20 cellular contexts compared by ENCODE assay signal in genomic region chr4:38904090-38904666, GRCh38. TPM values are rescaled to one million over a fixed set of nuclear protein-coding genes. Genes with fewer than 3 reads are reported as not detected.
DNase-seq lines count a peak whose midpoint lies in the region; ATAC-seq, FAIRE-seq and TF ChIP-seq lines count a peak whose summit lies in the region.
"Had no signal": no experiment of that assay in that cellular context is flagged by ENCODE, and none has a peak within 500 bp of the region (broad histone marks: within the 10 kb centered on the region; RNA-seq: fewer than 3 reads in every experiment).

No MANE protein-coding gene starts in this region.

- no peaks in the 10 kb centered on the region for H4K20me1 ChIP-seq in GM12878 (ENCODE audit: control insufficient read depth, insufficient read depth)

- H3K79me2 ChIP-seq in GM12878 (ENCODE audit: control insufficient read depth, insufficient read depth, low read length) = no peaks in the 10 kb centered on the region

- TF ChIP-seq RAD21 in GM12878 (IDR thresholded peaks at IDR 0.05; ENCODE audit: insufficient read depth, low read depth, low read length) = no peak

- no peaks in the 10 kb centered on the region for H3K27me3 ChIP-seq in GM12878 (replicated peaks in 1 of 2; ENCODE audit: control insufficient read depth in 2 of 2, insufficient read depth in 2 of 2, low read length in 1 of 2)
- H3K27me3 ChIP-seq: ovary, SJCRH30 had no signal

- no peak for TF ChIP-seq POLR2A in GM12878 (IDR thresholded peaks at IDR 0.05; ENCODE audit: low read depth, low read length)

- CTCF ChIA-PET in GM12878 (lab: Yijun Ruan, JAX) = interaction anchor here (0.5 to 9.1 kb wide), 20 partner anchors 10 to 419 kb away, joined by 3 to 295 read pairs (median 5); partner anchors contain the start of gene TLR10
- CTCF ChIA-PET in GM10248 (lab: Yijun Ruan, JAX) = interaction anchor here (1.1 to 6.3 kb wide), 8 partner anchors 9 to 725 kb away, joined by 3 to 77 read pairs (median 5); no protein-coding TSS in a partner anchor

- peaks cover 22% of the 10 kb centered on the region for H3K36me3 Mint-ChIP-seq in type B pancreatic cell
- H3K36me3 Mint-ChIP-seq: activated naive CD8-positive, alpha-beta T cell had no signal

- peak; percentile 54 for FAIRE-seq in GM12878 (lab: Jason Lieb, UNC)

- BruUV-seq in GM12878 (replicated peaks; lab: Mats Ljungman, UMichigan) = no TSS peak

- POLR2A ChIA-PET in GM12878 (lab: Charles Lee) (interaction anchor here (0.8 to 3.9 kb wide), 4 partner anchors 10 to 275 kb away, joined by 3 to 22 read pairs (median 3); no protein-coding TSS in a partner anchor), GM10248 (lab: Yijun Ruan, JAX) (no interaction called here)

- no peaks in the 10 kb centered on the region for H3K9me3 Mint-ChIP-seq in type B pancreatic cell
- H3K9me3 Mint-ChIP-seq: activated B cell treated with CpG ODN at 0.5 μM for 24 hours had no signal

- SMC1A ChIA-PET in GM12878 (lab: Charles Lee; ENCODE audit: uncharacterized antibody, unreplicated experiment) = interaction anchor here (0.7 to 6.7 kb wide), 24 partner anchors 10 to 506 kb away, joined by 3 to 193 read pairs (median 3); partner anchors contain the start of gene TLR10

- no peaks in the 10 kb centered on the region for H3K27me3 Mint-ChIP-seq in type B pancreatic cell
- H3K27me3 Mint-ChIP-seq: activated B cell treated with CpG ODN at 0.5 μM for 24 hours, B cell had no signal

- no peaks in the 10 kb centered on the region for H3K36me3 ChIP-seq in GM12878 (ENCODE audit: control insufficient read depth in 2 of 2, insufficient read depth in 2 of 2, low read length in 1 of 2)
- no peaks in the 10 kb centered on the region for H3K36me3 ChIP-seq in mucosa of descending colon (ENCODE audit: low read depth)
- H3K36me3 ChIP-seq: ovary had no signal

- ATAC-seq in GM12878 (peak; percentile 36), mucosa of descending colon (peak; percentile 95)
- ATAC-seq: activated CD8-positive, alpha-beta T cell treated with anti-CD3 and anti-CD28 coated beads, Interleukin-2, amount 10 ng/mL, durations not matched to agents 7 days and 5 days had no signal

- no peak overlapping the region for H2AFZ ChIP-seq in GM12878 (ENCODE audit: control insufficient read depth, low read depth, low read length)

- TF ChIP-seq CTCF in GM12878 (IDR thresholded peaks at IDR 0.05 in 2 of 3, conservative IDR thresholded peaks at IDR 0.05 in 1 of 3; ENCODE audit: control insufficient read depth in 2 of 3, extremely low read depth in 1 of 3, insufficient read depth in 1 of 3, low read depth in 3 of 3, low read length in 3 of 3) = no peak
- no peak for TF ChIP-seq CTCF in mucosa of descending colon (IDR thresholded peaks at IDR 0.05)
- no peak for TF ChIP-seq CTCF in type B pancreatic cell (conservative IDR thresholded peaks at IDR 0.05)
- no peak for TF ChIP-seq CTCF in GM10248 (IDR thresholded peaks at IDR 0.05; ENCODE audit: control extremely low read depth, extremely low read depth, low read depth, missing control alignments)
- TF ChIP-seq CTCF in GM10266 (IDR thresholded peaks at IDR 0.05; ENCODE audit: control insufficient read depth, insufficient read depth, low read depth, missing control alignments) = no peak

- peak; percentile 14 for DNase-seq in HK-2 (ENCODE audit: unreplicated experiment)
- no peak for DNase-seq in GM12878 (ENCODE audit: low read depth, low spot score)
- DNase-seq in mucosa of descending colon = peak in 1 of 3 donors; percentile 51
- DNase-seq in type B pancreatic cell (ENCODE audit: extremely low spot score, unreplicated experiment) = no peak
- no peak for DNase-seq in cortex of kidney (lab: John Stamatoyannopoulos, UW)
- DNase-seq in GM10248 (ENCODE audit: extremely low spot score) = no peak
- no peak for DNase-seq in GM10266 (ENCODE audit: extremely low spot score)
- DNase-seq: activated B cell treated with CpG ODN at 0.5 μM for 24 hours; activated CD8-positive, alpha-beta T cell treated with anti-CD3 and anti-CD28 coated beads, Interleukin-2, amount 10 ng/mL, durations not matched to agents 7 days and 5 days; foreskin fibroblast; GF-D8; KBM-7; NCI-H526; OCI-M1; ovary; SJCRH30 had no signal

- H3K4me3 Mint-ChIP-seq in type B pancreatic cell = peak overlapping the region; percentile 62
- H3K4me3 Mint-ChIP-seq: activated B cell treated with CpG ODN at 0.5 μM for 24 hours; activated CD8-positive, alpha-beta T cell treated with anti-CD3 and anti-CD28 coated beads, Interleukin-2, amount 10 ng/mL, durations not matched to agents 7 days and 5 days; activated naive CD8-positive, alpha-beta T cell; B cell had no signal

- in situ Hi-C loops in GM12878 (cut with MboI) = loop anchor here (5.0 to 25.0 kb wide), 2 partner anchors 233 to 533 kb away; no protein-coding TSS in a partner anchor

- TF ChIP-seq EP300 in GM12878 (IDR thresholded peaks at IDR 0.05; ENCODE audit: borderline replicate concordance in 1 of 2, control insufficient read depth in 1 of 2, low read depth in 2 of 2, low read length in 2 of 2) = no peak

- H3K4me2 ChIP-seq in GM12878 (ENCODE audit: control insufficient read depth, insufficient read depth) = no peak overlapping the region
- H3K4me2 ChIP-seq: smooth muscle cell had no signal

- no peak overlapping the region for H3K9ac ChIP-seq in GM12878 (ENCODE audit: control insufficient read depth, insufficient read depth, low read length)

- H3K9me3 ChIP-seq in GM12878 (replicated peaks; ENCODE audit: control insufficient read depth, insufficient read depth, low read length) (no peaks in the 10 kb centered on the region), mucosa of descending colon (no peaks in the 10 kb centered on the region)
- H3K9me3 ChIP-seq: ovary, SJCRH30 had no signal

- RAD21 ChIA-PET in GM12878 (lab: Charles Lee; ENCODE audit: unreplicated experiment) = interaction anchor here (0.6 to 6.6 kb wide), 16 partner anchors 15 to 296 kb away, joined by 3 to 214 read pairs (median 4); no protein-coding TSS in a partner anchor

- 79% methylated on average over 10 of the region's 10 CpGs for WGBS in GM12878 (ENCODE audit: insufficient coverage, insufficient replicate concordance, low lambda C conversion rate, missing lambda C conversion rate)

- H3K4me1 ChIP-seq in GM12878 (ENCODE audit: control insufficient read depth, insufficient read depth, low read length) = no peaks in the 10 kb centered on the region
- peaks cover 22% of the 10 kb centered on the region for H3K4me1 ChIP-seq in mucosa of descending colon (ENCODE audit: low read depth)
- H3K4me1 ChIP-seq: SJCRH30 had no signal

- intact Hi-C loops in GM12878 (cut with micrococcal nuclease; ENCODE audit: unreplicated experiment) = loop anchor here (5.0 kb wide), 3 partner anchors 88 to 553 kb away; partner anchors contain the start of genes LIAS, RPL9 and TMEM156
- intact Hi-C loops in mucosa of descending colon (cut with DNase I, micrococcal nuclease) = loop anchor here (10.0 kb wide), 1 partner anchor 231 kb away; no protein-coding TSS in a partner anchor

- peaks cover 13% of the 10 kb centered on the region for H3K4me1 Mint-ChIP-seq in type B pancreatic cell (ENCODE audit: unreplicated experiment)

- H3K27ac ChIP-seq in GM12878 (ENCODE audit: control insufficient read depth, insufficient read depth) = no peak overlapping the region
- H3K27ac ChIP-seq: HL-60, SJCRH30 had no signal

- H3K4me3 ChIP-seq in GM12878 (no peak overlapping the region), mucosa of descending colon (no peak overlapping the region)
- H3K4me3 ChIP-seq: ovary, SJCRH30, smooth muscle cell had no signal

- peak overlapping the region; percentile 57 for H3K27ac Mint-ChIP-seq in type B pancreatic cell
- H3K27ac Mint-ChIP-seq: activated B cell treated with CpG ODN at 0.5 μM for 24 hours; activated CD8-positive, alpha-beta T cell treated with anti-CD3 and anti-CD28 coated beads, Interleukin-2, amount 10 ng/mL, durations not matched to agents 7 days and 5 days; activated naive CD8-positive, alpha-beta T cell; B cell had no signal

RNA-seq across cellular contexts. Expression of gene FAM114A1, which starts 36.6 kb away (rescaled TPM):
- total RNA-seq in GM12878 (2013; cell fraction: nucleolus; rRNA removed) = 34.8 and 41.1 TPM in 2 replicates
- total RNA-seq in GM12878 (2014; rRNA removed) (4.0 and 4.1 TPM in 2 replicates), GM12878 (2014; rRNA removed; fragmentation: Illumina TruSeq; extraction: Trizol) (3.4 and 5.0 TPM in 2 replicates), GM12878 (2021) (5.0 and 5.4 TPM in 2 replicates), mucosa of descending colon (10 to 100 TPM; 59.1 to 94.7 (median 62.5) TPM), type B pancreatic cell (ENCODE audit: low replicate concordance) (33.9 and 54.2 TPM in 2 replicates)
- 2.2 TPM for polyA plus RNA-seq in GM12878 (2011; ENCODE audit: low read depth)
- polyA plus RNA-seq in GM12878 (2011; rRNA removed) (3.4 and 4.0 TPM in 2 replicates), GM12878 (2014; fragmentation: Illumina TruSeq; extraction: Trizol) (4.6 and 6.0 TPM in 2 replicates), GM12878 (2014; fragmentation: Nextera tagmentation; extraction: Ambion mirVana) (1 to 10 TPM; 1.3 to 1.9 TPM), GM12878 (2014; rRNA removed) (4.3 and 6.2 TPM in 2 replicates), GM12878 (2016; fragmentation: Nextera tagmentation; extraction: Ambion mirVana) (1 to 10 TPM; 2.5 to 3.8 TPM)
- polyA plus RNA-seq in GM12878 (2011; cell fraction: cytosol; rRNA removed) = 3.0 and 3.8 TPM in 2 replicates
- polyA plus RNA-seq in GM12878 (2011; cell fraction: nucleus; rRNA removed) = 3.3 and 4.2 TPM in 2 replicates
- 4.6 and 5.2 TPM in 2 replicates for polyA plus RNA-seq in GM12878 (2012)
- polyA minus RNA-seq in GM12878 (2011; rRNA and poly(A)+ RNA removed) = 2.0 and 3.6 TPM in 2 replicates
- 0.52 and 0.67 TPM in 2 replicates for polyA minus RNA-seq in GM12878 (2011; cell fraction: cytosol; rRNA and poly(A)+ RNA removed)
- 1.9 and 2.3 TPM in 2 replicates for polyA minus RNA-seq in GM12878 (2011; cell fraction: nucleus; rRNA and poly(A)+ RNA removed)

RNA-seq across cellular contexts. Expression of gene TLR6, which starts 47.6 kb away (rescaled TPM):
- total RNA-seq in GM12878 (2013; cell fraction: nucleolus; rRNA removed) = 174 and 189 TPM in 2 replicates
- total RNA-seq in GM12878 (2014; rRNA removed) (15.4 and 18.1 TPM in 2 replicates), GM12878 (2014; rRNA removed; fragmentation: Illumina TruSeq; extraction: Trizol) (18.0 and 18.1 TPM in 2 replicates), GM12878 (2021) (19.1 and 22.4 TPM in 2 replicates), mucosa of descending colon (1 to 10 TPM; 1.3 to 3.6 (median 2.3) TPM), type B pancreatic cell (ENCODE audit: low replicate concordance) (0.56 and 0.67 TPM in 2 replicates)
- 11.6 TPM for polyA plus RNA-seq in GM12878 (2011; ENCODE audit: low read depth)
- polyA plus RNA-seq in GM12878 (2011; rRNA removed) (49.4 and 72.4 TPM in 2 replicates), GM12878 (2014; fragmentation: Illumina TruSeq; extraction: Trizol) (15.9 and 22.4 TPM in 2 replicates), GM12878 (2014; fragmentation: Nextera tagmentation; extraction: Ambion mirVana) (1 to 10 TPM; 1.1 to 1.5 TPM), GM12878 (2014; rRNA removed) (8.3 and 9.6 TPM in 2 replicates), GM12878 (2016; fragmentation: Nextera tagmentation; extraction: Ambion mirVana) (1 to 10 TPM; 2.3 to 2.9 TPM)
- 13.1 and 18.0 TPM in 2 replicates for polyA plus RNA-seq in GM12878 (2011; cell fraction: cytosol; rRNA removed)
- 21.4 and 25.3 TPM in 2 replicates for polyA plus RNA-seq in GM12878 (2011; cell fraction: nucleus; rRNA removed)
- 11.8 and 14.3 TPM in 2 replicates for polyA plus RNA-seq in GM12878 (2012)
- polyA minus RNA-seq in GM12878 (2011; rRNA and poly(A)+ RNA removed) = 61.3 and 91.4 TPM in 2 replicates
- polyA minus RNA-seq in GM12878 (2011; cell fraction: cytosol; rRNA and poly(A)+ RNA removed) = 25.1 and 28.5 TPM in 2 replicates
- 28.3 and 34.2 TPM in 2 replicates for polyA minus RNA-seq in GM12878 (2011; cell fraction: nucleus; rRNA and poly(A)+ RNA removed)
